In genomic region chr20:54140067-54140466, GRCh38 we compare ENCODE assay signal across 2 cellular contexts.
TF ChIP-seq lines count a peak whose summit lies in the region.

No MANE protein-coding gene starts in this region.

TF ChIP-seq in SK-N-SH, 30 proteins besides CTCF, POLR2A, EP300 and RAD21:
- TF ChIP-seq ELF1 (IDR thresholded peaks at IDR 0.05): no peak
- TF ChIP-seq TEAD4 (IDR thresholded peaks at IDR 0.05; ENCODE audit: borderline replicate concordance, insufficient read depth): no peak
- no peak for TF ChIP-seq MXI1 (IDR thresholded peaks at IDR 0.05; ENCODE audit: low read depth, low read length)
- no peak for TF ChIP-seq IRF3 (IDR thresholded peaks at IDR 0.05; ENCODE audit: low read depth, low read length)
- no peak for TF ChIP-seq REST (IDR thresholded peaks at IDR 0.05; ENCODE audit: low read depth, low read length)
- TF ChIP-seq, protein P1, sequence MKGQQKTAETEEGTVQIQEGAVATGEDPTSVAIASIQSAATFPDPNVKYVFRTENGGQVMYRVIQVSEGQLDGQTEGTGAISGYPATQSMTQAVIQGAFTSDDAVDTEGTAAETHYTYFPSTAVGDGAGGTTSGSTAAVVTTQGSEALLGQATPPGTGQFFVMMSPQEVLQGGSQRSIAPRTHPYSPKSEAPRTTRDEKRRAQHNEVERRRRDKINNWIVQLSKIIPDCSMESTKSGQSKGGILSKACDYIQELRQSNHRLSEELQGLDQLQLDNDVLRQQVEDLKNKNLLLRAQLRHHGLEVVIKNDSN (IDR thresholded peaks at IDR 0.05; ENCODE audit: borderline replicate concordance, low read depth): no peak
- TF ChIP-seq JUND (IDR thresholded peaks at IDR 0.05): no peak
- no peak for TF ChIP-seq MEF2A (IDR thresholded peaks at IDR 0.05; ENCODE audit: borderline replicate concordance, low read depth)
- TF ChIP-seq RFX5 (IDR thresholded peaks at IDR 0.05; ENCODE audit: low read length): no peak
- TF ChIP-seq SIN3A (IDR thresholded peaks at IDR 0.05; ENCODE audit: borderline replicate concordance, low read depth, low read length): no peak
- no peak for TF ChIP-seq FOSL2 (IDR thresholded peaks at IDR 0.05; ENCODE audit: borderline replicate concordance, low read depth)

TF ChIP-seq in SK-N-SH treated with all-trans-retinoic acid at 6 μM for 48 hours, 23 proteins besides CTCF, POLR2A, EP300 and RAD21:
- TF ChIP-seq ESRRG (CRISPR knock-in tag; IDR thresholded peaks at IDR 0.05): no peak
- no peak for TF ChIP-seq CSRNP3 (CRISPR knock-in tag; IDR thresholded peaks at IDR 0.05)
- TF ChIP-seq PPARA (CRISPR knock-in tag; IDR thresholded peaks at IDR 0.05; ENCODE audit: borderline replicate concordance): no peak
- no peak for TF ChIP-seq ZC3H10 (CRISPR knock-in tag; IDR thresholded peaks at IDR 0.05)
- TF ChIP-seq TCF4 (CRISPR knock-in tag; IDR thresholded peaks at IDR 0.05; ENCODE audit: borderline replicate concordance): no peak
- no peak for TF ChIP-seq OSR1 (CRISPR knock-in tag; IDR thresholded peaks at IDR 0.05)
- TF ChIP-seq POU6F1 (CRISPR knock-in tag; IDR thresholded peaks at IDR 0.05; ENCODE audit: borderline replicate concordance, low read depth): no peak
- TF ChIP-seq, protein P2, sequence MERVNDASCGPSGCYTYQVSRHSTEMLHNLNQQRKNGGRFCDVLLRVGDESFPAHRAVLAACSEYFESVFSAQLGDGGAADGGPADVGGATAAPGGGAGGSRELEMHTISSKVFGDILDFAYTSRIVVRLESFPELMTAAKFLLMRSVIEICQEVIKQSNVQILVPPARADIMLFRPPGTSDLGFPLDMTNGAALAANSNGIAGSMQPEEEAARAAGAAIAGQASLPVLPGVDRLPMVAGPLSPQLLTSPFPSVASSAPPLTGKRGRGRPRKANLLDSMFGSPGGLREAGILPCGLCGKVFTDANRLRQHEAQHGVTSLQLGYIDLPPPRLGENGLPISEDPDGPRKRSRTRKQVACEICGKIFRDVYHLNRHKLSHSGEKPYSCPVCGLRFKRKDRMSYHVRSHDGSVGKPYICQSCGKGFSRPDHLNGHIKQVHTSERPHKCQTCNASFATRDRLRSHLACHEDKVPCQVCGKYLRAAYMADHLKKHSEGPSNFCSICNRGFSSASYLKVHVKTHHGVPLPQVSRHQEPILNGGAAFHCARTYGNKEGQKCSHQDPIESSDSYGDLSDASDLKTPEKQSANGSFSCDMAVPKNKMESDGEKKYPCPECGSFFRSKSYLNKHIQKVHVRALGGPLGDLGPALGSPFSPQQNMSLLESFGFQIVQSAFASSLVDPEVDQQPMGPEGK (CRISPR knock-in tag; IDR thresholded peaks at IDR 0.05; ENCODE audit: borderline replicate concordance): no peak
- TF ChIP-seq ARNTL (CRISPR knock-in tag; IDR thresholded peaks at IDR 0.05; ENCODE audit: borderline replicate concordance, low read depth): no peak
- TF ChIP-seq ZNF70 (CRISPR knock-in tag; IDR thresholded peaks at IDR 0.05): no peak
- no peak for TF ChIP-seq ZFP30 (CRISPR knock-in tag; IDR thresholded peaks at IDR 0.05)
- no peak for TF ChIP-seq ZNF565 (CRISPR knock-in tag; conservative IDR thresholded peaks at IDR 0.05; ENCODE audit: low read depth)
- TF ChIP-seq TOX (CRISPR knock-in tag; IDR thresholded peaks at IDR 0.05; ENCODE audit: borderline replicate concordance): no peak
- TF ChIP-seq RARB (CRISPR knock-in tag; IDR thresholded peaks at IDR 0.05): no peak
- no peak for TF ChIP-seq SNAI2 (CRISPR knock-in tag; IDR thresholded peaks at IDR 0.05)
- TF ChIP-seq BACH2 (CRISPR knock-in tag; IDR thresholded peaks at IDR 0.05; ENCODE audit: borderline replicate concordance): no peak
TF ChIP-seq in SK-N-SH treated with all-trans-retinoic acid at 6 μM for 48 hours: peak in this region for 0.
